17 cellular contexts compared by ENCODE assay signal in the genomic region with DNA sequence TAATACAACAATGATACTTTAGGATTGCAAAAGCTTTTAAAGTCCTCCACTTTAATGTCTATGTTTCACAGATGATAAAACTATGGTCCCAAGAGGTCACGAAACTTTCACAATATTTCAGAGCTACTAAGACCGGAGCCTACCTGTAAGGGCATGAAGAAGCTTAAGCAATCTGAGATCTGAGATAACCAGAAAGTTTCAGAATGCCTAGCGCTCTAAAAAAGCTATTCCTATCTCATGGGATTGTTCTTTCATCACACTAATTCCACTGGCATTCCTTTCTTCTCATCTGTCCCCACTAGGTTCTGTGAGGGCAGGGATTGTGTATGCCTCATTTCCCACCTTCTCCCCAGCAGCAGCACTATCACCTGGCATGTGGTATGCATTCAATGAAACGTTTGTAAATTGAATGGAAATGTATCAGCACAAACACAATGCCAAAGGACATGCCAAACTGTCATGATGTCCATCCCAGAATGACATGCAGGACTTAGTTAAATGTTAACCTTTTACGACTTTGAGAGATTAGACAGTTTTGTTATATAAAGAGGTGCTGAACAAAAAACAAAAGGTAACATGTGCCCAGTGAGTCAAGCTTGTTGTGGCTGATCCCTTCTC.
"Had no signal": no experiment of that assay in that cellular context is flagged by ENCODE, and none has a peak within 500 bp of the region (broad histone marks: within the 10 kb centered on the region; RNA-seq: fewer than 3 reads in every experiment).

No MANE protein-coding gene starts in this region.

- H3K4me1 Mint-ChIP-seq: activated T-helper 17 cell treated with anti-CD3 and anti-CD28 coated beads, Interleukin-2, amount 50 U/mL, for 72 hours; naive B cell had no signal

- H3K4me1 ChIP-seq: adrenal gland, psoas muscle, sigmoid colon had no signal

- H3K4me3 Mint-ChIP-seq: activated T-helper 17 cell treated with anti-CD3 and anti-CD28 coated beads, Interleukin-2, amount 50 U/mL, for 72 hours; brain; naive B cell; WTC11 had no signal

- H3K27ac Mint-ChIP-seq: activated T-helper 17 cell treated with anti-CD3 and anti-CD28 coated beads, Interleukin-2, amount 50 U/mL, for 72 hours; naive B cell; WTC11 had no signal

- H3K27me3 Mint-ChIP-seq: brain, naive B cell had no signal

- ATAC-seq: activated T-helper 17 cell treated with anti-CD3 and anti-CD28 coated beads, Interleukin-2, amount 50 U/mL, for 72 hours; psoas muscle; WTC11 had no signal

- DNase-seq: activated CD4-positive, alpha-beta T cell treated with anti-CD3 and anti-CD28 coated beads for 48 hours; activated naive CD4-positive, alpha-beta T cell treated with anti-CD3 and anti-CD28 coated beads, Interleukin-2, amount 50 U/mL, for 16 hours; adrenal gland; dermis blood vessel endothelial cell; esophagus squamous epithelium; foreskin fibroblast; midbrain; naive B cell; psoas muscle; sigmoid colon; stimulated activated CD4-positive, alpha-beta T cell treated with anti-CD3 and anti-CD28 coated beads, Interleukin-12 subunit alpha, Interleukin-12 subunit beta, amount 100 ng/mL, for 4 hours; stimulated activated naive CD4-positive, alpha-beta T cell had no signal

- H3K36me3 ChIP-seq: adrenal gland, esophagus squamous epithelium, sigmoid colon, suprapubic skin had no signal

- H3K27ac ChIP-seq: adrenal gland, esophagus squamous epithelium, psoas muscle, sigmoid colon, SK-N-MC, suprapubic skin had no signal

- H3K4me3 ChIP-seq: adrenal gland, esophagus squamous epithelium, psoas muscle, sigmoid colon, SK-N-MC, suprapubic skin had no signal

- H3K9me3 Mint-ChIP-seq: brain, WTC11 had no signal

- H3K9me3 ChIP-seq: adrenal gland, esophagus squamous epithelium, psoas muscle, sigmoid colon, suprapubic skin had no signal

- H3K27me3 ChIP-seq: adrenal gland, sigmoid colon had no signal

- H3K36me3 Mint-ChIP-seq: naive B cell, WTC11 had no signal
